ENCODE assay signal across 7 cellular contexts in the genomic region with DNA sequence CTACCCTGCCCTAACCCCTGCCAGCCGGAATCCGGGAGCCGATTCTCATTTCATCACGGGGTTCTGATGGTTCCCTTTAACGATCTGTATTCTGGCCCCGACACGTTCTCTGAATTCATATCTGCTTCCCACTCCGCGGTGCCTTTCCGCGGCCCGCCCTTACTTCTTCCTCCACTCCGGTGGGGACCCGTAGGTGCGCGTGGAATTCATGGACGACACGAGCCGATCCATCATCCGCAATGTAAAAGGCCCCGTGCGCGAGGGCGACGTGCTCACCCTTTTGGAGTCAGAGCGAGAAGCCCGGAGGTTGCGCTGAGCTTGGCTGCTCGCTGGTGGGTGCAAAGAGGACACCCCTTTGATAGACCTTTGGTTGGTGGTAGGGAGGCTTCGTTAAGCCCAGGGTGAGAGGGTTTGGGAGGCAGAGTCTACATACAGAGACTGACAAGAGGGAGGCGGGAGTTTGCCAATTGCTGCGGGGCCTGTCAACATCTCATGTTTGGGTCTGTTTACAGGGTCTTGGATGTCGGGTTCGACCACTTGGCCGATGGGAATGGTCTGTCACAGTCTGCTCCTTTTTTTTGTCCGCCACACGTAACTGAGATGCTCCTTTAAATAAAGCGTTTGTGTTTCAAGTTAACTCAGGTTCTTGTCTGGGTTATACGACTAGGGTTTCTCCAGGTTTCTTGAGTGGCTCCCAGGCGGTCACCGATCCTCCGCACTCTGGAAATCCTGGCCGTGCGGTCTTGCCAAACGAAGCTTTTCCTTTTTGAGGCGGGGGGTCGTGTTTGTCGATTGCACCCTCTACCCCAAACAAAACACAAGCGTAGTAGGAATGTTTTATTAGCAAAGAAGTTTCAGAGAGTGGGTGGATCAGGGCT. TPM values are rescaled to one million over a fixed set of nuclear protein-coding genes. Genes with fewer than 3 reads are reported as not detected.
DNase-seq lines count a peak whose midpoint lies in the region; ATAC-seq and TF ChIP-seq lines count a peak whose summit lies in the region.

No MANE protein-coding gene starts in this region.

- H3K27me3 Mint-ChIP-seq in activated CD8-positive, alpha-beta T cell treated with anti-CD3 and anti-CD28 coated beads for 36 hours, result no peaks in the 10 kb centered on the region

- H3K27me3 ChIP-seq in heart right ventricle (no peaks in the 10 kb centered on the region), sigmoid colon (no peaks in the 10 kb centered on the region)

- TF ChIP-seq POLR2A in sigmoid colon (IDR thresholded peaks at IDR 0.05), result no peak

- peaks cover 40% of the 10 kb centered on the region for H3K36me3 Mint-ChIP-seq in activated CD8-positive, alpha-beta T cell treated with anti-CD3 and anti-CD28 coated beads for 36 hours (ENCODE audit: low read depth)

- TF ChIP-seq CTCF in HFF-Myc (IDR thresholded peaks at IDR 0.05; ENCODE audit: low read depth, low read length, missing control alignments) (no peak), heart right ventricle (IDR thresholded peaks at IDR 0.05) (no peak), sigmoid colon (IDR thresholded peaks at IDR 0.05) (no peak)
- no peak for TF ChIP-seq CTCF in activated CD8-positive, alpha-beta T cell treated with anti-CD3 and anti-CD28 coated beads for 36 hours (IDR thresholded peaks at IDR 0.05)

- 10% methylated on average over 49 of the region's 49 CpGs for WGBS in heart right ventricle, 2 donors
- WGBS in sigmoid colon, 2 donors, result 3 to 14% methylated on average over 49 of the region's 49 CpGs

- intact Hi-C loops in activated CD8-positive, alpha-beta T cell treated with anti-CD3 and anti-CD28 coated beads for 36 hours (cut with micrococcal nuclease), result no loop called here
- intact Hi-C loops in heart right ventricle (cut with DNase I) (loop anchor here in 3 of 10 donors (2.0 to 10.0 kb wide), 4 partner anchors 21 to 193 kb away; a partner anchor contains a TSS), sigmoid colon (cut with DNase I) (loop anchor here (5.0 kb wide), 1 partner anchor 510 kb away; a partner anchor contains a TSS)

- no peaks in the 10 kb centered on the region for H3K9me3 Mint-ChIP-seq in activated CD8-positive, alpha-beta T cell treated with anti-CD3 and anti-CD28 coated beads for 36 hours

- peaks cover 0 to 45% (median 16%) of the 10 kb centered on the region in 9 donors for H3K36me3 ChIP-seq in heart right ventricle
- peaks cover 0 to 20% (median 0%) of the 10 kb centered on the region in 4 donors for H3K36me3 ChIP-seq in sigmoid colon

- CTCF ChIA-PET in activated CD8-positive, alpha-beta T cell treated with anti-CD3 and anti-CD28 coated beads for 36 hours (lab: Charles Lee), result no interaction called here

- H3K4me1 Mint-ChIP-seq in activated CD8-positive, alpha-beta T cell treated with anti-CD3 and anti-CD28 coated beads for 36 hours (ENCODE audit: low read depth), result peaks cover 29% of the 10 kb centered on the region

- POLR2A ChIA-PET in activated CD8-positive, alpha-beta T cell treated with anti-CD3 and anti-CD28 coated beads for 36 hours (lab: Charles Lee), result interaction anchor here (0.8 to 6.6 kb wide), 7 partner anchors 10 to 71 kb away, joined by 3 to 37 read pairs (median 10); a partner anchor contains a TSS

- H3K27ac Mint-ChIP-seq in activated CD8-positive, alpha-beta T cell treated with anti-CD3 and anti-CD28 coated beads for 36 hours, result peak overlapping the region; percentile 96

- H3K4me3 Mint-ChIP-seq in activated CD8-positive, alpha-beta T cell treated with anti-CD3 and anti-CD28 coated beads for 36 hours, result peak overlapping the region; percentile 97

- no peak for TF ChIP-seq EP300 in sigmoid colon (IDR thresholded peaks at IDR 0.05)

- H3K4me1 ChIP-seq in heart right ventricle, result peaks cover 17 to 52% (median 44%) of the 10 kb centered on the region in 9 donors
- peaks cover 0 to 37% (median 29%) of the 10 kb centered on the region in 4 donors for H3K4me1 ChIP-seq in sigmoid colon

- DNase-seq in HFF-Myc (ENCODE audit: extremely low read depth, low read depth) (no peak), heart right ventricle (no peak), sigmoid colon (no peak), SK-N-DZ (ENCODE audit: low spot score) (no peak), DMS79 treated with DMSO at 0.1 percent for 48 hours (lab: John Stamatoyannopoulos, UW) (no peak), DMS 273 treated with DMSO at 0.1 percent for 48 hours (lab: John Stamatoyannopoulos, UW) (no peak)
- DNase-seq in activated CD8-positive, alpha-beta T cell treated with anti-CD3 and anti-CD28 coated beads for 36 hours, result peak; percentile 25

- peak overlapping the region; percentile 78 to 97 (median 96) for H3K27ac ChIP-seq in heart right ventricle
- peak overlapping the region; percentile 88 to 92 (median 92) for H3K27ac ChIP-seq in sigmoid colon

- peak; percentile 1 for ATAC-seq in activated CD8-positive, alpha-beta T cell treated with anti-CD3 and anti-CD28 coated beads for 36 hours
- ATAC-seq in heart right ventricle, result peak; percentile 1 to 32 (median 16)

- H3K4me3 ChIP-seq in HFF-Myc (replicated peaks; ENCODE audit: low read depth, low read length), result peak overlapping the region; percentile 97
- peak overlapping the region; percentile 67 to 99 (median 96) for H3K4me3 ChIP-seq in heart right ventricle
- H3K4me3 ChIP-seq in sigmoid colon, result peak overlapping the region; percentile 75 to 93 (median 80)

- H3K9me3 ChIP-seq in heart right ventricle, result peaks cover 0 to 6% (median 0%) of the 10 kb centered on the region in 11 donors
- peaks cover 0 to 3% (median 0%) of the 10 kb centered on the region in 4 donors for H3K9me3 ChIP-seq in sigmoid colon

RNA-seq across cellular contexts. Expression of a gene that starts 0.7 kb away (rescaled TPM):
- 1,000 to 10,000 TPM; 2,450 to 2,492 TPM for total RNA-seq in activated CD8-positive, alpha-beta T cell treated with anti-CD3 and anti-CD28 coated beads for 36 hours
- total RNA-seq in heart right ventricle (1,000 to 10,000 TPM in 9 of 10 donors, 100 to 1,000 TPM in 1; 992 to 1,375 (median 1,101) TPM), sigmoid colon (100 to 1,000 TPM; 244 to 601 (median 414) TPM)
- polyA plus RNA-seq in heart right ventricle (100 to 1,000 TPM; 883 to 920 TPM), sigmoid colon (100 to 1,000 TPM; 574 to 938 (median 657) TPM)
- polyA plus RNA-seq in SK-N-DZ (2014; cell fraction: cytosol; rRNA removed), result 193 and 234 TPM in 2 replicates
- polyA plus RNA-seq in SK-N-DZ (2014; cell fraction: nucleus; rRNA removed), result 198 and 225 TPM in 2 replicates

RNA-seq across cellular contexts. Expression of a gene that starts 0.8 kb away (rescaled TPM):
- 10 to 100 TPM; 72.2 to 84.3 TPM for total RNA-seq in activated CD8-positive, alpha-beta T cell treated with anti-CD3 and anti-CD28 coated beads for 36 hours
- total RNA-seq in heart right ventricle (100 to 1,000 TPM in 5 of 10 donors, 10 to 100 TPM in 5; 74.7 to 124 (median 99.7) TPM), sigmoid colon (10 to 100 TPM; 21.0 to 35.5 (median 27.5) TPM)
- polyA plus RNA-seq in heart right ventricle (100 to 1,000 TPM; 227 to 436 TPM), sigmoid colon (100 to 1,000 TPM; 115 to 146 (median 130) TPM)
- 33.8 and 68.5 TPM in 2 replicates for polyA plus RNA-seq in SK-N-DZ (2014; cell fraction: cytosol; rRNA removed)
- polyA plus RNA-seq in SK-N-DZ (2014; cell fraction: nucleus; rRNA removed), result 48.7 and 54.3 TPM in 2 replicates

RNA-seq across cellular contexts. Expression of a gene that starts 13.8 kb away (rescaled TPM):
- 10 to 100 TPM; 59.0 to 62.2 TPM for total RNA-seq in activated CD8-positive, alpha-beta T cell treated with anti-CD3 and anti-CD28 coated beads for 36 hours
- 10 to 100 TPM; 20.3 to 38.9 (median 26.0) TPM for total RNA-seq in heart right ventricle
- 10 to 100 TPM; 50.8 to 81.2 TPM for polyA plus RNA-seq in heart right ventricle
- 10 to 100 TPM; 22.5 to 39.6 (median 28.7) TPM for total RNA-seq in sigmoid colon
- 10 to 100 TPM; 10.2 to 72.6 (median 12.0) TPM for polyA plus RNA-seq in sigmoid colon
- polyA plus RNA-seq in SK-N-DZ (2014; cell fraction: cytosol; rRNA removed), result 149 and 150 TPM in 2 replicates
- 98.6 and 111 TPM in 2 replicates for polyA plus RNA-seq in SK-N-DZ (2014; cell fraction: nucleus; rRNA removed)

RNA-seq across cellular contexts. Expression of a gene that starts 21.1 kb away (rescaled TPM):
- 1 to 10 TPM; 3.6 TPM for total RNA-seq in activated CD8-positive, alpha-beta T cell treated with anti-CD3 and anti-CD28 coated beads for 36 hours
- total RNA-seq in heart right ventricle (10 to 100 TPM; 10.2 to 26.1 (median 16.7) TPM), sigmoid colon (1 to 10 TPM; 6.5 to 8.9 (median 8.4) TPM)
- polyA plus RNA-seq in heart right ventricle (10 to 100 TPM; 23.8 to 34.0 TPM), sigmoid colon (1 to 10 TPM in 2 of 3 donors, under 1 TPM in 1; 0.92 to 4.9 (median 3.6) TPM)
- polyA plus RNA-seq in SK-N-DZ (2014; cell fraction: cytosol; rRNA removed), result 0.16 and 2.0 TPM in 2 replicates
- polyA plus RNA-seq in SK-N-DZ (2014; cell fraction: nucleus; rRNA removed), result 0.11 and 1.0 TPM in 2 replicates

RNA-seq across cellular contexts. Expression of a gene that starts 42.0 kb away (rescaled TPM):
- total RNA-seq in activated CD8-positive, alpha-beta T cell treated with anti-CD3 and anti-CD28 coated beads for 36 hours, result 10 to 100 TPM; 26.8 to 27.8 TPM
- total RNA-seq in heart right ventricle (100 to 1,000 TPM in 1 of 10 donors, 10 to 100 TPM in 1, 1 to 10 TPM in 8; 1.5 to 154 (median 4.5) TPM), sigmoid colon (10 to 100 TPM in 3 of 4 donors, 1 to 10 TPM in 1; 7.1 to 31.6 (median 24.0) TPM)
- polyA plus RNA-seq in heart right ventricle (10 to 100 TPM; 11.3 to 28.7 TPM), sigmoid colon (10 to 100 TPM in 1 of 3 donors, 1 to 10 TPM in 2; 2.3 to 10.3 (median 2.4) TPM)
- polyA plus RNA-seq in SK-N-DZ (2014; cell fraction: cytosol; rRNA removed), result 5.6 and 6.3 TPM in 2 replicates
- 11.7 and 12.2 TPM in 2 replicates for polyA plus RNA-seq in SK-N-DZ (2014; cell fraction: nucleus; rRNA removed)
